8 cellular contexts compared by ENCODE assay signal in the genomic region with DNA sequence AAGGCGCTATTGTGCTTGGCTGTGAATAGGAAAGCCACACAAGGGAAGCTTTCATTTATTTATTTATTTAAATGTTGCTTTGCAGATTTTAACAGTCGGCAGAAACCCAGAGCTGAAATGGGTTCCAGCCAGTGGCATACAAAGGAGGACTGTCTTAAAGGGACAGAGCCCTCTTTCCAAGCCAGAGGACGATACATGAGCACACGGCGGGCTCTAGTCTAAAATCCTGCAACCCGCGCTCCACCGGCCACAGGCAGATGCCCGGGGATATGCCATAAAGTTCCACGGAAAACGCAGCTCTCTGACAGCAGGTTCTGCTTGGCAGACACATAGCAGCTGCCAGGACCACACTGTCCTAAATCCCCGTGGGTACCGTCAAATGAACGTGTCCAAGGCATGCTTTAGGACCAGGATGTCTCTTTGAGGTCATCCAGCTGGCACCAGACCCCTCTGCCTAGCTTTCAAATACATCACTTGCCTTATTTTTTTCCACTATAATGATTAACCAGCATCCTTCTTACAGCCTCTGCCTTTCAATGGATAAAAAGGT.
DNase-seq lines count a peak whose midpoint lies in the region; ATAC-seq lines count a peak whose summit lies in the region.

No MANE protein-coding gene starts in this region.

- ATAC-seq in HG02642 (IDR thresholded peaks at IDR 0.05; ENCODE audit: poor library complexity, unreplicated experiment) = no peak

- no peaks in the 10 kb centered on the region for H3K9me3 ChIP-seq in skeletal muscle satellite cell (replicated peaks; ENCODE audit: low read length)

- H3K27me3 ChIP-seq in skeletal muscle satellite cell (ENCODE audit: control insufficient read depth, insufficient read depth, low read length) = no peaks in the 10 kb centered on the region

- H3K4me1 ChIP-seq in skeletal muscle satellite cell (ENCODE audit: control insufficient read depth, insufficient read depth, low read length) = peaks cover 33% of the 10 kb centered on the region

- peak overlapping the region; percentile 88 for H3K4me2 ChIP-seq in skeletal muscle satellite cell (ENCODE audit: low read length)

- H3K4me3 ChIP-seq in skeletal muscle satellite cell (ENCODE audit: low read length) = peak overlapping the region; percentile 65

- peak overlapping the region; percentile 35 for H3K9ac ChIP-seq in skeletal muscle satellite cell (ENCODE audit: low read depth, low read length)

- no peaks in the 10 kb centered on the region for H3K36me3 ChIP-seq in skeletal muscle satellite cell (ENCODE audit: insufficient read depth, low read length)

- DNase-seq in DMS 273 (lab: John Stamatoyannopoulos, UW; ENCODE audit: unreplicated experiment) (peak; percentile 81), NCI-H1092 (lab: John Stamatoyannopoulos, UW) (peak; percentile 67), amygdala (lab: John Stamatoyannopoulos, UW) (peak in 52 of 56 donors; percentile 37 to 95 (median 78)), hippocampal formation (lab: John Stamatoyannopoulos, UW) (peak; percentile 89 to 97), germinal center (ENCODE audit: low spot score) (no peak), NAMALWA (ENCODE audit: low spot score) (no peak)

Comparison
In these comparisons a context has a peak if more than half of its experiments do, and no peak if none do; other contexts are left out.
1. DNase-seq: peak in DMS 273 (single experiment), NCI-H1092 (single experiment), amygdala (52 of 56) and hippocampal formation (2 of 2); none in germinal center (single experiment) and NAMALWA (single experiment).